ENCODE assay signal across 19 cellular contexts in genomic region chr18:55795101-55795669, GRCh38.
DNase-seq lines count a peak whose midpoint lies in the region; ATAC-seq and TF ChIP-seq lines count a peak whose summit lies in the region.
"Had no signal": no experiment of that assay in that cellular context is flagged by ENCODE, and none has a peak within 500 bp of the region (broad histone marks: within the 10 kb centered on the region; RNA-seq: fewer than 3 reads in every experiment).

No MANE protein-coding gene starts in this region.

- peaks cover 5% of the 10 kb centered on the region for H3K9me3 Mint-ChIP-seq in endodermal cell
- no peaks in the 10 kb centered on the region for H3K9me3 Mint-ChIP-seq in activated naive CD4-positive, alpha-beta T cell treated with anti-CD3 and anti-CD28 coated beads for 36 hours
- H3K9me3 Mint-ChIP-seq: stimulated activated naive CD8-positive, alpha-beta T cell treated with anti-CD3 and anti-CD28 coated beads, Interleukin-15, amount 100 ng/mL, for 72 hours; T-helper 2 cell treated with Interferon-gamma antibody and Interleukin-4, amounts not matched to agents 5 μg/mL and 100 μg/mL, for 36 hours had no signal

- H3K9ac ChIP-seq in MM.1S (ENCODE audit: low read length) (no peak overlapping the region), subcutaneous abdominal adipose tissue (ENCODE audit: low read length in 5 of 5) (no peak overlapping the region), endodermal cell (ENCODE audit: extremely low read depth, low read length, poor library complexity, severe bottlenecking) (no peak overlapping the region)

- no peaks in the 10 kb centered on the region for H3K27me3 ChIP-seq in MM.1S (replicated peaks; ENCODE audit: insufficient read depth, low read length)
- H3K27me3 ChIP-seq in esophagus muscularis mucosa: no peaks in the 10 kb centered on the region
- no peaks in the 10 kb centered on the region for H3K27me3 ChIP-seq in lower lobe of right lung (ENCODE audit: low read depth)
- H3K27me3 ChIP-seq in subcutaneous abdominal adipose tissue (ENCODE audit: control insufficient read depth in 5 of 5, insufficient read depth in 4 of 5, low read length in 5 of 5): no peaks in the 10 kb centered on the region
- no peaks in the 10 kb centered on the region for H3K27me3 ChIP-seq in endodermal cell (ENCODE audit: control insufficient read depth, insufficient read depth, low read length, poor library complexity, severe bottlenecking)
- H3K27me3 ChIP-seq: BE2C had no signal

- H2AFZ ChIP-seq in MM.1S (ENCODE audit: low read length): no peak overlapping the region

- CTCF ChIA-PET in activated naive CD4-positive, alpha-beta T cell treated with anti-CD3 and anti-CD28 coated beads for 36 hours (lab: Charles Lee): no interaction called here

- H3K9me2 ChIP-seq in MM.1S (replicated peaks; ENCODE audit: insufficient read depth, low read length): no peaks in the 10 kb centered on the region

- H3K4me3 Mint-ChIP-seq in endodermal cell: no peak overlapping the region
- H3K4me3 Mint-ChIP-seq in activated naive CD4-positive, alpha-beta T cell treated with anti-CD3 and anti-CD28 coated beads for 36 hours: no peak overlapping the region
- H3K4me3 Mint-ChIP-seq: activated CD4-positive, alpha-beta T cell treated with anti-CD3 and anti-CD28 coated beads for 36 hours; stimulated activated naive CD8-positive, alpha-beta T cell treated with anti-CD3 and anti-CD28 coated beads, Interleukin-15, amount 100 ng/mL, for 72 hours; T-helper 2 cell treated with Interferon-gamma antibody and Interleukin-4, amounts not matched to agents 5 μg/mL and 100 μg/mL, for 36 hours had no signal

- H3K27ac ChIP-seq in MM.1S (ENCODE audit: low read length): no peak overlapping the region
- H3K27ac ChIP-seq in esophagus muscularis mucosa (replicated peaks in 1 of 4): peak overlapping the region; percentile 35 to 48 (median 46)
- H3K27ac ChIP-seq in lower lobe of right lung: peak overlapping the region; percentile 56
- H3K27ac ChIP-seq in subcutaneous abdominal adipose tissue (ENCODE audit: low read depth, low read length): peak overlapping the region; percentile 48
- H3K27ac ChIP-seq in endodermal cell (ENCODE audit: low read depth, low read length): no peak overlapping the region

- intact Hi-C loops in esophagus muscularis mucosa (cut with DNase I) (no loop called here), lower lobe of right lung (cut with DNase I) (no loop called here)
- intact Hi-C loops in activated naive CD4-positive, alpha-beta T cell treated with anti-CD3 and anti-CD28 coated beads for 36 hours (cut with micrococcal nuclease): no loop called here

- 68% methylated on average over 2 of the region's 2 CpGs for WGBS in esophagus muscularis mucosa
- 75 to 91% methylated on average over 1 to 2 of the region's 2 CpGs for WGBS in endodermal cell (ENCODE audit: insufficient coverage in 1 of 2, insufficient read length in 1 of 2), 2 experiments

- H3K9me3 ChIP-seq in MM.1S (replicated peaks; ENCODE audit: insufficient read depth, low read length) (no peaks in the 10 kb centered on the region), esophagus muscularis mucosa (no peaks in the 10 kb centered on the region), lower lobe of right lung (no peaks in the 10 kb centered on the region), subcutaneous abdominal adipose tissue (ENCODE audit: control insufficient read depth in 5 of 5, low read length in 5 of 5) (no peaks in the 10 kb centered on the region), endodermal cell (ENCODE audit: control insufficient read depth, low read length) (no peaks in the 10 kb centered on the region)
- H3K9me3 ChIP-seq: BE2C had no signal

- no peak overlapping the region for H3K27ac Mint-ChIP-seq in endodermal cell
- H3K27ac Mint-ChIP-seq in activated naive CD4-positive, alpha-beta T cell treated with anti-CD3 and anti-CD28 coated beads for 36 hours: no peak overlapping the region
- H3K27ac Mint-ChIP-seq: activated CD4-positive, alpha-beta T cell treated with anti-CD3 and anti-CD28 coated beads for 36 hours; stimulated activated naive CD8-positive, alpha-beta T cell treated with anti-CD3 and anti-CD28 coated beads, Interleukin-15, amount 100 ng/mL, for 72 hours; T-helper 2 cell treated with Interferon-gamma antibody and Interleukin-4, amounts not matched to agents 5 μg/mL and 100 μg/mL, for 36 hours had no signal

- TF ChIP-seq CTCF in MM.1S (IDR thresholded peaks at IDR 0.05; ENCODE audit: low read length): no peak
- no peak for TF ChIP-seq CTCF in esophagus muscularis mucosa (IDR thresholded peaks at IDR 0.05)
- no peak for TF ChIP-seq CTCF in lower lobe of right lung (IDR thresholded peaks at IDR 0.05)
- no peak for TF ChIP-seq CTCF in endodermal cell (conservative IDR thresholded peaks at IDR 0.05)

- no peak for TF ChIP-seq EP300 in esophagus muscularis mucosa (IDR thresholded peaks at IDR 0.05)

- H3K4me2 ChIP-seq in MM.1S (ENCODE audit: low read depth, low read length): peak overlapping the region; percentile 26; the same call in 1 of the 2 replicates

- DNase-seq in MM.1S (no peak), esophagus muscularis mucosa (ENCODE audit: extremely low spot score) (no peak), lower lobe of right lung (no peak), endodermal cell (no peak), NCI-H82 (lab: John Stamatoyannopoulos, UW) (no peak)
- DNase-seq in activated naive CD4-positive, alpha-beta T cell treated with anti-CD3 and anti-CD28 coated beads for 36 hours: no peak
- no peak for DNase-seq in stimulated activated CD4-positive, alpha-beta T cell treated with anti-CD3 and anti-CD28 coated beads, Interleukin-1b, Interleukin-23, amount 100 ng/mL, for 48 hours
- DNase-seq: activated CD4-positive, alpha-beta T cell treated with anti-CD3 and anti-CD28 coated beads for 36 hours; activated CD8-positive, alpha-beta memory T cell treated with anti-CD3 and anti-CD28 coated beads, Interleukin-2, amount 50 U/mL, for 48 hours; activated gamma-delta T cell treated with Interleukin-2 at 50 U/mL for 16 hours; BE2C; GF-D8; hypothalamus; Karpas-422; NCI-H1417 treated with DMSO at 0.1 percent for 48 hours; NK-92 treated with Interleukin-12 subunit alpha and Interleukin-12 subunit beta, amount 100 ng/mL, for 24 hours; stimulated activated naive CD8-positive, alpha-beta T cell treated with anti-CD3 and anti-CD28 coated beads, Interleukin-15, amount 100 ng/mL, for 72 hours had no signal

- no peaks in the 10 kb centered on the region for H4K20me1 ChIP-seq in MM.1S (ENCODE audit: insufficient read depth, low read length)

- H3K36me3 ChIP-seq in MM.1S (replicated peaks; ENCODE audit: insufficient read depth, low read length) (no peaks in the 10 kb centered on the region), esophagus muscularis mucosa (no peaks in the 10 kb centered on the region), lower lobe of right lung (no peaks in the 10 kb centered on the region), subcutaneous abdominal adipose tissue (ENCODE audit: control insufficient read depth in 5 of 5, insufficient read depth in 5 of 5, low read length in 5 of 5) (no peaks in the 10 kb centered on the region), endodermal cell (ENCODE audit: control insufficient read depth, insufficient read depth, low read length) (no peaks in the 10 kb centered on the region)
- H3K36me3 ChIP-seq: BE2C had no signal

- H3K36me3 Mint-ChIP-seq in endodermal cell (ENCODE audit: low read depth): no peaks in the 10 kb centered on the region
- H3K36me3 Mint-ChIP-seq in activated naive CD4-positive, alpha-beta T cell treated with anti-CD3 and anti-CD28 coated beads for 36 hours (ENCODE audit: low read depth): no peaks in the 10 kb centered on the region

- H3K27me3 Mint-ChIP-seq in endodermal cell (ENCODE audit: insufficient read depth): peaks cover 3% of the 10 kb centered on the region
- H3K27me3 Mint-ChIP-seq in activated naive CD4-positive, alpha-beta T cell treated with anti-CD3 and anti-CD28 coated beads for 36 hours (ENCODE audit: low read depth): no peaks in the 10 kb centered on the region
- H3K27me3 Mint-ChIP-seq: activated CD4-positive, alpha-beta T cell treated with anti-CD3 and anti-CD28 coated beads for 36 hours had no signal

- no peaks in the 10 kb centered on the region for H3F3A ChIP-seq in MM.1S (ENCODE audit: insufficient read depth, low read length)

- peaks cover 5% of the 10 kb centered on the region for H3K4me1 Mint-ChIP-seq in endodermal cell
- H3K4me1 Mint-ChIP-seq in activated naive CD4-positive, alpha-beta T cell treated with anti-CD3 and anti-CD28 coated beads for 36 hours (ENCODE audit: low read depth): no peaks in the 10 kb centered on the region
- H3K4me1 Mint-ChIP-seq: activated CD4-positive, alpha-beta T cell treated with anti-CD3 and anti-CD28 coated beads for 36 hours; stimulated activated naive CD8-positive, alpha-beta T cell treated with anti-CD3 and anti-CD28 coated beads, Interleukin-15, amount 100 ng/mL, for 72 hours had no signal

- H3K4me1 ChIP-seq in MM.1S (ENCODE audit: low read length) (no peaks in the 10 kb centered on the region), esophagus muscularis mucosa (peaks cover 0 to 11% (median 0%) of the 10 kb centered on the region in 4 donors), lower lobe of right lung (peaks cover 4% of the 10 kb centered on the region), subcutaneous abdominal adipose tissue (ENCODE audit: control insufficient read depth in 5 of 5, insufficient read depth in 5 of 5, low read length in 5 of 5) (peaks cover 0 to 8% (median 0%) of the 10 kb centered on the region in 5 donors), endodermal cell (ENCODE audit: control insufficient read depth, insufficient read depth, low read length) (no peaks in the 10 kb centered on the region)
- H3K4me1 ChIP-seq: BE2C had no signal

- no peak for ATAC-seq in lower lobe of right lung
- ATAC-seq: activated CD4-positive, alpha-beta T cell treated with anti-CD3 and anti-CD28 coated beads for 36 hours; stimulated activated naive CD8-positive, alpha-beta T cell treated with anti-CD3 and anti-CD28 coated beads, Interleukin-15, amount 100 ng/mL, for 72 hours had no signal

- H3K4me3 ChIP-seq in MM.1S (ENCODE audit: low read length) (no peak overlapping the region), esophagus muscularis mucosa (peak overlapping the region in 3 of 4 donors; percentile 6 to 38 (median 10)), lower lobe of right lung (no peak overlapping the region), subcutaneous abdominal adipose tissue (ENCODE audit: low read depth in 1 of 5, low read length in 5 of 5) (peak overlapping the region in 4 of 5 donors; percentile 38 to 48 (median 40)), endodermal cell (ENCODE audit: low read length) (no peak overlapping the region)

- H3K79me2 ChIP-seq in MM.1S (ENCODE audit: low read length): no peaks in the 10 kb centered on the region

- TF ChIP-seq POLR2A in esophagus muscularis mucosa (IDR thresholded peaks at IDR 0.05; ENCODE audit: low read depth): no peak

Comparison
In these comparisons a context has a peak if more than half of its experiments do, and no peak if none do; other contexts are left out.
1. H3K27ac ChIP-seq: peak in esophagus muscularis mucosa (4 of 4), lower lobe of right lung (single experiment) and subcutaneous abdominal adipose tissue (single experiment); none in MM.1S (single experiment) and endodermal cell (single experiment).
2. H3K4me3 ChIP-seq: peak in esophagus muscularis mucosa (3 of 4) and subcutaneous abdominal adipose tissue (4 of 5); none in MM.1S (single experiment), lower lobe of right lung (single experiment) and endodermal cell (single experiment).